ENCODE assay signal across 8 cellular contexts in genomic region chr12:14948672-14949071, GRCh38. TPM values are rescaled to one million over a fixed set of nuclear protein-coding genes. Genes with fewer than 3 reads are reported as not detected.
DNase-seq lines count a peak whose midpoint lies in the region; ATAC-seq and TF ChIP-seq lines count a peak whose summit lies in the region.

No MANE protein-coding gene starts in this region.

- no peak overlapping the region for H4K91ac ChIP-seq in H9 (ENCODE audit: insufficient read length, low read depth, low read length)

- H3K79me2 ChIP-seq in H9 (ENCODE audit: insufficient read depth, low read length) = no peaks in the 10 kb centered on the region
- peaks cover 89% of the 10 kb centered on the region for H3K79me2 ChIP-seq in Loucy (ENCODE audit: insufficient read depth, low read length)

- no peak overlapping the region for H2BK15ac ChIP-seq in H9 (ENCODE audit: low read depth, low read length)

- no peaks in the 10 kb centered on the region for H3K9me3 Mint-ChIP-seq in activated CD4-positive, alpha-beta T cell treated with anti-CD3 and anti-CD28 coated beads for 36 hours (ENCODE audit: low read depth)
- no peaks in the 10 kb centered on the region for H3K9me3 Mint-ChIP-seq in H9
- H3K9me3 Mint-ChIP-seq in nephron = no peaks in the 10 kb centered on the region

- no peak overlapping the region for H2BK120ac ChIP-seq in H9 (ENCODE audit: low read depth, low read length, poor library complexity, severe bottlenecking)

- no peak for TF ChIP-seq EP300 in esophagus muscularis mucosa (IDR thresholded peaks at IDR 0.05)

- WGBS in H9 (ENCODE audit: extremely low coverage, insufficient read length, low lambda C conversion rate) = no CpG with 5 or more reads among the region's 3 CpGs
- WGBS in esophagus muscularis mucosa = 10% methylated on average over 3 of the region's 3 CpGs

- H3K23ac ChIP-seq in H9 (ENCODE audit: insufficient read length, low read depth, low read length) = no peak overlapping the region

- H3K4me1 Mint-ChIP-seq in activated CD4-positive, alpha-beta T cell treated with anti-CD3 and anti-CD28 coated beads for 36 hours = peaks cover 87% of the 10 kb centered on the region
- peaks cover 10 to 13% of the 10 kb centered on the region in 2 experiments for H3K4me1 Mint-ChIP-seq in H9
- H3K4me1 Mint-ChIP-seq in nephron = peaks cover 33% of the 10 kb centered on the region

- H2AK5ac ChIP-seq in H9 (ENCODE audit: insufficient read length, low read length) = no peak overlapping the region

- no peak overlapping the region for H2BK20ac ChIP-seq in H9 (ENCODE audit: low read depth, low read length, poor library complexity, severe bottlenecking)

- H3K79me1 ChIP-seq in H9 (ENCODE audit: insufficient read depth, low read depth, low read length, poor library complexity, severe bottlenecking) = no peaks in the 10 kb centered on the region

- peaks cover 32% of the 10 kb centered on the region for H3F3A ChIP-seq in Loucy (ENCODE audit: low read depth)

- H3K23me2 ChIP-seq in H9 (ENCODE audit: insufficient read length, low read depth, low read length, poor library complexity, severe bottlenecking) = no peaks in the 10 kb centered on the region

- CTCF ChIA-PET in activated CD4-positive, alpha-beta T cell treated with anti-CD3 and anti-CD28 coated beads for 36 hours (lab: Charles Lee) = interaction anchor here (0.6 to 5.4 kb wide), 6 partner anchors 10 to 47 kb away, joined by 3 to 27 read pairs (median 4); partner anchors contain the start of gene ERP27

- H3K9me3 ChIP-seq in H9 (ENCODE audit: control insufficient read depth, low read depth, low read length) (no peaks in the 10 kb centered on the region), Loucy (ENCODE audit: insufficient read depth, low read depth, low read length) (no peaks in the 10 kb centered on the region), esophagus muscularis mucosa (no peaks in the 10 kb centered on the region)

- peak overlapping the region; percentile 96; the same call in 1 of the 2 replicates for H3K14ac ChIP-seq in H9 (ENCODE audit: insufficient read depth, low read length)

- H3K9ac ChIP-seq in H9 (ENCODE audit: extremely low read depth, insufficient read length, low read length) (peak overlapping the region; percentile 30), Loucy (ENCODE audit: low read depth, low read length, poor library complexity, severe bottlenecking) (peak overlapping the region; percentile 98)

- H3K4me1 ChIP-seq in H9 (ENCODE audit: insufficient read depth, low read length) (peaks cover 6% of the 10 kb centered on the region; the same call in 1 of the 2 replicates), Loucy (ENCODE audit: insufficient read depth, low read length, poor library complexity, severe bottlenecking) (peaks cover 84% of the 10 kb centered on the region), esophagus muscularis mucosa (peaks cover 65 to 85% (median 79%) of the 10 kb centered on the region in 4 donors)

- peak overlapping the region; percentile 73 for H3K4me3 Mint-ChIP-seq in activated CD4-positive, alpha-beta T cell treated with anti-CD3 and anti-CD28 coated beads for 36 hours
- H3K4me3 Mint-ChIP-seq in H9 (no peak overlapping the region), nephron (peak overlapping the region in 2 of 3 experiments; percentile 44 to 54)

- H4K20me1 ChIP-seq in H9 (ENCODE audit: control insufficient read depth, insufficient read depth, insufficient read length) = no peaks in the 10 kb centered on the region
- H4K20me1 ChIP-seq in Loucy (ENCODE audit: insufficient read depth, low read length, poor library complexity, severe bottlenecking) = peaks cover 41% of the 10 kb centered on the region

- H4K8ac ChIP-seq in H9 (replicated peaks; ENCODE audit: insufficient read length, low read depth, low read length) = no peak overlapping the region

- no peak overlapping the region for H4K5ac ChIP-seq in H9 (ENCODE audit: insufficient read length, low read depth, low read length)

- H2BK12ac ChIP-seq in H9 (ENCODE audit: insufficient read length, low read depth, low read length) = peak overlapping the region; percentile 88

- peak; percentile 82 for ATAC-seq in activated CD4-positive, alpha-beta T cell treated with anti-CD3 and anti-CD28 coated beads for 36 hours

- H2AFZ ChIP-seq in H9 (ENCODE audit: low read length) (peak overlapping the region; percentile 97), Loucy (ENCODE audit: low read length) (no peak overlapping the region)

- H3K27ac ChIP-seq in H9 (ENCODE audit: insufficient read length, low read depth, low read length) (no peak overlapping the region), esophagus muscularis mucosa (replicated peaks in 1 of 4) (peak overlapping the region; percentile 80 to 82 (median 82))

- H3K36me3 Mint-ChIP-seq in activated CD4-positive, alpha-beta T cell treated with anti-CD3 and anti-CD28 coated beads for 36 hours (ENCODE audit: low read depth) = peaks cover 76% of the 10 kb centered on the region
- H3K36me3 Mint-ChIP-seq in H9 (ENCODE audit: insufficient read depth in 1 of 3, low read depth in 3 of 3) = no peaks in the 10 kb centered on the region
- H3K36me3 Mint-ChIP-seq in nephron (ENCODE audit: low read depth) = no peaks in the 10 kb centered on the region

- no peak overlapping the region for H2BK5ac ChIP-seq in H9 (ENCODE audit: insufficient read length, low read length)

- POLR2A ChIA-PET in activated CD4-positive, alpha-beta T cell treated with anti-CD3 and anti-CD28 coated beads for 36 hours (lab: Charles Lee) = interaction anchor here (1.1 to 1.3 kb wide), 2 partner anchors 10 to 179 kb away, joined by 3 to 6 read pairs; no protein-coding TSS in a partner anchor

- TF ChIP-seq CTCF in H9 (conservative IDR thresholded peaks at IDR 0.05) (no peak), Loucy (conservative IDR thresholded peaks at IDR 0.05; ENCODE audit: low read length) (no peak), esophagus muscularis mucosa (IDR thresholded peaks at IDR 0.05) (no peak), nephron (IDR thresholded peaks at IDR 0.05; ENCODE audit: unreplicated experiment in 3 of 3) (no peak)

- H3K4me2 ChIP-seq in H9 (ENCODE audit: insufficient read depth, insufficient read length, low read length) = no peak overlapping the region
- H3K4me2 ChIP-seq in Loucy (ENCODE audit: low read depth, low read length, poor library complexity, severe bottlenecking) = peak overlapping the region; percentile 93

- H3K27ac Mint-ChIP-seq in activated CD4-positive, alpha-beta T cell treated with anti-CD3 and anti-CD28 coated beads for 36 hours = peak overlapping the region; percentile 96
- H3K27ac Mint-ChIP-seq in H9 (peak overlapping the region; percentile 19 to 93 (median 46); a peak in 4 of 7 replicates), nephron (peak overlapping the region; percentile 97 to 98 (median 97))

- peaks cover 72% of the 10 kb centered on the region for H3K36me3 ChIP-seq in Loucy (ENCODE audit: insufficient read depth, low read length)
- H3K36me3 ChIP-seq in esophagus muscularis mucosa = peaks cover 0 to 38% (median 3%) of the 10 kb centered on the region in 4 donors

- peak overlapping the region; percentile 89 for H3T11ph ChIP-seq in H9 (ENCODE audit: low read length)

- no peak overlapping the region; the same call in 1 of the 2 replicates for H3K4ac ChIP-seq in H9 (ENCODE audit: low read depth, low read length)

- H3K27me3 ChIP-seq in H9 (ENCODE audit: insufficient read depth, low read length) = no peaks in the 10 kb centered on the region
- no peaks in the 10 kb centered on the region for H3K27me3 ChIP-seq in Loucy (ENCODE audit: insufficient read depth, low read length, poor library complexity, severe bottlenecking)
- H3K27me3 ChIP-seq in esophagus muscularis mucosa = no peaks in the 10 kb centered on the region

- no peak for TF ChIP-seq POLR2A in esophagus muscularis mucosa (IDR thresholded peaks at IDR 0.05; ENCODE audit: low read depth)

- intact Hi-C loops in activated CD4-positive, alpha-beta T cell treated with anti-CD3 and anti-CD28 coated beads for 36 hours (cut with DNase I, micrococcal nuclease) = loop anchor here (1.0 to 2.0 kb wide), 3 partner anchors 8 to 146 kb away; partner anchors contain the start of genes C12orf60 (in 1 of the 2) and WBP11 (in 1 of the 2)
- intact Hi-C loops in esophagus muscularis mucosa (cut with DNase I) = no loop called here

- H3K56ac ChIP-seq in H9 (ENCODE audit: insufficient read length, low read depth, low read length) = no peak overlapping the region

- H3K18ac ChIP-seq in H9 (ENCODE audit: insufficient read length, low read depth, low read length) = peak overlapping the region; percentile 89

- DNase-seq in activated CD4-positive, alpha-beta T cell treated with anti-CD3 and anti-CD28 coated beads for 36 hours = peak; percentile 68
- DNase-seq in activated CD4-positive, alpha-beta T cell treated with anti-CD3 and anti-CD28 coated beads for 1 hour = no peak
- DNase-seq in H9 (no peak), esophagus muscularis mucosa (ENCODE audit: extremely low spot score) (no peak), NK-92 (lab: John Stamatoyannopoulos, UW; ENCODE audit: unreplicated experiment) (no peak)
- DNase-seq in activated CD4-positive, alpha-beta T cell treated with anti-CD3 and anti-CD28 coated beads, Interleukin-2, amount 50 U/mL, for 1 hour = peak; percentile 40

- no peaks in the 10 kb centered on the region for H3K27me3 Mint-ChIP-seq in activated CD4-positive, alpha-beta T cell treated with anti-CD3 and anti-CD28 coated beads for 36 hours
- H3K27me3 Mint-ChIP-seq in H9 (ENCODE audit: low read depth) = no peaks in the 10 kb centered on the region; the same call in 1 of the 2 replicates
- no peaks in the 10 kb centered on the region for H3K27me3 Mint-ChIP-seq in nephron (ENCODE audit: low read depth)

- no peaks in the 10 kb centered on the region for H3K9me2 ChIP-seq in Loucy (replicated peaks; ENCODE audit: low read depth, low read length)

- H3K4me3 ChIP-seq in Loucy (ENCODE audit: low read length, poor library complexity, severe bottlenecking) (peak overlapping the region; percentile 79), esophagus muscularis mucosa (peak overlapping the region in 2 of 4 donors; percentile 21 to 24)

RNA-seq across cellular contexts. Expression of gene ERP27, which starts 10.3 kb away (rescaled TPM):
- 1 to 10 TPM; 1.7 to 2.0 TPM for total RNA-seq in activated CD4-positive, alpha-beta T cell treated with anti-CD3 and anti-CD28 coated beads for 36 hours
- total RNA-seq in H9 (2021) = not detected in 2 replicates
- 1 to 10 TPM in 1 of 4 donors, under 1 TPM in 2, not detected in 1; 0.33 to 1.0 (median 0.58) TPM for total RNA-seq in esophagus muscularis mucosa

RNA-seq across cellular contexts. Expression of gene ARHGDIB, which starts 12.7 kb away (rescaled TPM):
- total RNA-seq in activated CD4-positive, alpha-beta T cell treated with anti-CD3 and anti-CD28 coated beads for 36 hours = 100 to 1,000 TPM; 596 to 912 TPM
- 0.29 and 0.44 TPM in 2 replicates for total RNA-seq in H9 (2021)
- total RNA-seq in esophagus muscularis mucosa = 100 to 1,000 TPM in 2 of 4 donors, 10 to 100 TPM in 2; 43.6 to 123 (median 84.5) TPM

RNA-seq across cellular contexts. Expression of gene PDE6H, which starts 24.2 kb away (rescaled TPM):
- under 1 TPM in 1 of 2 experiments, not detected in 1; 0.25 TPM for total RNA-seq in activated CD4-positive, alpha-beta T cell treated with anti-CD3 and anti-CD28 coated beads for 36 hours
- total RNA-seq in H9 (2021) = not detected in 2 replicates
- total RNA-seq in esophagus muscularis mucosa = not detected

Comparison
In these comparisons a context has a peak if more than half of its experiments do, and no peak if none do; other contexts are left out.
1. DNase-seq: peak in activated CD4-positive, alpha-beta T cell treated with anti-CD3 and anti-CD28 coated beads for 36 hours (single experiment) and activated CD4-positive, alpha-beta T cell treated with anti-CD3 and anti-CD28 coated beads, Interleukin-2, amount 50 U/mL, for 1 hour (single experiment); none in activated CD4-positive, alpha-beta T cell treated with anti-CD3 and anti-CD28 coated beads for 1 hour (single experiment), H9 (single experiment), esophagus muscularis mucosa (single experiment) and NK-92 (single experiment).
2. H3K27ac Mint-ChIP-seq: peak in every context shown above with its lines; median percentile 97 in nephron; 96 in activated CD4-positive, alpha-beta T cell treated with anti-CD3 and anti-CD28 coated beads for 36 hours; 46 in H9.
3. H3K4me3 Mint-ChIP-seq: peak in activated CD4-positive, alpha-beta T cell treated with anti-CD3 and anti-CD28 coated beads for 36 hours (single experiment) and nephron (2 of 3); none in H9 (0 of 2).
4. RNA of gene ARHGDIB, which starts 12.7 kb away (total RNA-seq): 596 to 912 TPM in activated CD4-positive, alpha-beta T cell treated with anti-CD3 and anti-CD28 coated beads for 36 hours and 43.6 to 123 TPM in esophagus muscularis mucosa; 0.29 to 0.44 TPM in H9; every median in the first group is over 10 times any median in the second.